Comparison of ENCODE assay signal across 21 cellular contexts in genomic region chr7:7274782-7275181, GRCh38.
DNase-seq lines count a peak whose midpoint lies in the region; ATAC-seq, FAIRE-seq and TF ChIP-seq lines count a peak whose summit lies in the region.
"Had no signal": no experiment of that assay in that cellular context is flagged by ENCODE, and none has a peak within 500 bp of the region (broad histone marks: within the 10 kb centered on the region; RNA-seq: fewer than 3 reads in every experiment).

No MANE protein-coding gene starts in this region.

- H3K9me3 Mint-ChIP-seq in GM23338 = no peaks in the 10 kb centered on the region
- H3K9me3 Mint-ChIP-seq: mesothelial cell of epicardium had no signal

- no peak overlapping the region for H3K27ac ChIP-seq in GM23338 (ENCODE audit: low read depth)
- H3K27ac ChIP-seq in OCI-LY7 (ENCODE audit: low read depth, low read length, poor library complexity, severe bottlenecking) = no peak overlapping the region
- no peak overlapping the region for H3K27ac ChIP-seq in H1 (ENCODE audit: low read depth, low read length)
- no peak overlapping the region for H3K27ac ChIP-seq in effector memory CD4-positive, alpha-beta T cell (ENCODE audit: insufficient read depth, low read length, poor library complexity, severe bottlenecking)
- no peak overlapping the region for H3K27ac ChIP-seq in heart right ventricle
- H3K27ac ChIP-seq: BLaER1 treated with 17β-estradiol and CSF1 and Interleukin-3, amounts not matched to agents 10 nM and 100 nM; testis had no signal

- TF ChIP-seq EP300 in H1 (IDR thresholded peaks at IDR 0.05; ENCODE audit: borderline replicate concordance in 1 of 2, low read depth in 2 of 2, low read length in 2 of 2) = no peak

- no peak overlapping the region for H3K18ac ChIP-seq in H1 (ENCODE audit: extremely low read depth, low read length)

- CTCF ChIA-PET in OCI-LY7 (lab: Charles Lee; ENCODE audit: unreplicated experiment) (no interaction called here), H1 (lab: Charles Lee; ENCODE audit: partially characterized antibody) (interaction anchor here (1.2 to 1.5 kb wide), 2 partner anchors 11 to 321 kb away, joined by 3 to 4 read pairs; no protein-coding TSS in a partner anchor)

- no peak overlapping the region for H2AK5ac ChIP-seq in H1 (ENCODE audit: low read depth, low read length)

- TF ChIP-seq CTCF in GM23338 (conservative IDR thresholded peaks at IDR 0.05; ENCODE audit: low read depth in 2 of 2) (no peak), OCI-LY7 (conservative IDR thresholded peaks at IDR 0.05; ENCODE audit: low read length) (no peak), H1 (IDR thresholded peaks at IDR 0.05; ENCODE audit: control extremely low read depth in 1 of 3, insufficient read depth in 1 of 3, low read depth in 1 of 3, low read length in 3 of 3) (no peak), heart right ventricle (IDR thresholded peaks at IDR 0.05) (no peak)

- H4K20me1 ChIP-seq in GM23338 (replicated peaks; ENCODE audit: insufficient read depth) (no peaks in the 10 kb centered on the region), OCI-LY7 (ENCODE audit: insufficient read depth, low read length) (no peaks in the 10 kb centered on the region), H1 (replicated peaks in 1 of 2; ENCODE audit: control insufficient read depth in 1 of 2, insufficient read depth in 2 of 2, low read length in 2 of 2) (no peaks in the 10 kb centered on the region)
- H4K20me1 ChIP-seq: BLaER1 treated with 17β-estradiol and CSF1 and Interleukin-3, amounts not matched to agents 10 nM and 100 nM had no signal

- no peak overlapping the region for H4K91ac ChIP-seq in H1 (replicated peaks; ENCODE audit: insufficient read length, low read length)

- H3K4me2 ChIP-seq in GM23338 = no peak overlapping the region
- peak overlapping the region; percentile 5; the same call in 1 of the 2 replicates for H3K4me2 ChIP-seq in OCI-LY7 (ENCODE audit: low read length)
- H3K4me2 ChIP-seq in H1 (ENCODE audit: insufficient read depth in 1 of 2, low read depth in 2 of 2, low read length in 2 of 2) = no peak overlapping the region

- H3K4me3 ChIP-seq in GM23338 (no peak overlapping the region), OCI-LY7 (ENCODE audit: low read depth, low read length, poor library complexity, severe bottlenecking) (no peak overlapping the region), H1 (ENCODE audit: extremely low read depth in 1 of 4, insufficient read depth in 2 of 4, low read depth in 3 of 4, low read length in 4 of 4) (no peak overlapping the region), H7 (ENCODE audit: insufficient read depth, low read depth, low read length) (no peak overlapping the region), heart right ventricle (no peak overlapping the region)
- no peak overlapping the region for H3K4me3 ChIP-seq in effector memory CD4-positive, alpha-beta T cell (ENCODE audit: insufficient read depth, low read depth, low read length, poor library complexity, severe bottlenecking)
- H3K4me3 ChIP-seq: BLaER1 treated with 17β-estradiol and CSF1 and Interleukin-3, amounts not matched to agents 10 nM and 100 nM; testis had no signal

- no peak overlapping the region for H3K9ac ChIP-seq in H1 (replicated peaks in 1 of 4; ENCODE audit: extremely low read depth in 1 of 4, low read depth in 3 of 4, low read length in 3 of 4)
- H3K9ac ChIP-seq: BLaER1 treated with 17β-estradiol and CSF1 and Interleukin-3, amounts not matched to agents 10 nM and 100 nM had no signal

- H3K14ac ChIP-seq in H1 (ENCODE audit: insufficient read length) = no peak overlapping the region

- H3K4ac ChIP-seq in H1 (replicated peaks; ENCODE audit: insufficient read length, low read depth, low read length) = no peak overlapping the region

- no peak for TF ChIP-seq POLR2A in H1 (IDR thresholded peaks at IDR 0.05; ENCODE audit: control extremely low read depth in 1 of 2, low read depth in 2 of 2, low read length in 2 of 2)

- H3K79me2 ChIP-seq in GM23338 (replicated peaks; ENCODE audit: insufficient read depth) (no peaks in the 10 kb centered on the region), OCI-LY7 (ENCODE audit: insufficient read depth, low read depth, low read length) (no peaks in the 10 kb centered on the region), H1 (ENCODE audit: control insufficient read depth in 1 of 2, insufficient read depth in 2 of 2, low read length in 2 of 2) (no peaks in the 10 kb centered on the region)

- H3K27me3 ChIP-seq in GM23338 (ENCODE audit: insufficient read depth) (no peaks in the 10 kb centered on the region), H1 (replicated peaks in 1 of 4; ENCODE audit: control insufficient read depth in 3 of 4, extremely low read depth in 1 of 4, insufficient read depth in 3 of 4, low read length in 3 of 4) (no peaks in the 10 kb centered on the region), H7 (ENCODE audit: control insufficient read depth, insufficient read depth, low read length) (no peaks in the 10 kb centered on the region), heart right ventricle (no peaks in the 10 kb centered on the region)
- no peaks in the 10 kb centered on the region for H3K27me3 ChIP-seq in effector memory CD4-positive, alpha-beta T cell (replicated peaks; ENCODE audit: control insufficient read depth, insufficient read depth, low read length, poor library complexity, severe bottlenecking)
- H3K27me3 ChIP-seq: BLaER1 treated with 17β-estradiol and CSF1 and Interleukin-3, amounts not matched to agents 10 nM and 100 nM; testis had no signal

- H3K23me2 ChIP-seq in H1 (ENCODE audit: low read depth, low read length) = no peaks in the 10 kb centered on the region

- peaks cover 3% of the 10 kb centered on the region for H3K27me3 Mint-ChIP-seq in GM23338 (ENCODE audit: insufficient read depth, low read depth, poor library complexity)
- H3K27me3 Mint-ChIP-seq: activated CD8-positive, alpha-beta memory T cell treated with anti-CD3 and anti-CD28 coated beads, Interleukin-2, amount 10 ng/mL, durations not matched to agents 7 days and 5 days had no signal

- H3K4me3 Mint-ChIP-seq in GM23338 = no peak overlapping the region
- H3K4me3 Mint-ChIP-seq: activated CD8-positive, alpha-beta memory T cell treated with anti-CD3 and anti-CD28 coated beads, Interleukin-2, amount 10 ng/mL, durations not matched to agents 7 days and 5 days; mesothelial cell of epicardium had no signal

- ATAC-seq in GM23338 (peak; percentile 65), left colon (no peak), heart right ventricle (no peak)
- ATAC-seq: activated CD8-positive, alpha-beta memory T cell treated with anti-CD3 and anti-CD28 coated beads, Interleukin-2, amount 10 ng/mL, durations not matched to agents 7 days and 5 days; sciatic nerve had no signal

- no peaks in the 10 kb centered on the region for H3K79me1 ChIP-seq in H1 (ENCODE audit: low read depth, low read length)

- H3K4me1 ChIP-seq in GM23338 (ENCODE audit: insufficient read depth) = 0 out of 2 replicates have a peak, but pooled peaks cover 4% of the 10 kb centered on the region
- H3K4me1 ChIP-seq in OCI-LY7 (ENCODE audit: insufficient read depth, low read length, poor library complexity, severe bottlenecking) = peaks cover 11% of the 10 kb centered on the region
- no peaks in the 10 kb centered on the region for H3K4me1 ChIP-seq in H1 (replicated peaks in 1 of 4; ENCODE audit: control insufficient read depth in 3 of 4, insufficient read depth in 4 of 4, low read length in 3 of 4)
- H3K4me1 ChIP-seq in effector memory CD4-positive, alpha-beta T cell (ENCODE audit: control insufficient read depth, insufficient read depth, low read length, poor library complexity, severe bottlenecking) = no peaks in the 10 kb centered on the region
- peaks cover 0 to 3% (median 0%) of the 10 kb centered on the region in 9 donors for H3K4me1 ChIP-seq in heart right ventricle
- H3K4me1 ChIP-seq: testis had no signal

- no peak overlapping the region for H3K23ac ChIP-seq in H1 (ENCODE audit: insufficient read length)

- FAIRE-seq in H1 (lab: Jason Lieb, UNC) = peak; percentile 52
- FAIRE-seq: keratinocyte had no signal

- no peak overlapping the region for H2BK12ac ChIP-seq in H1 (ENCODE audit: low read depth, low read length)

- no peaks in the 10 kb centered on the region for H3F3A ChIP-seq in GM23338 (replicated peaks; ENCODE audit: low read depth)

- H2BK20ac ChIP-seq in H1 (ENCODE audit: low read length) = no peak overlapping the region

- H4K8ac ChIP-seq in H1 (ENCODE audit: extremely low read depth, insufficient read depth, low read length) = no peak overlapping the region

- H2AFZ ChIP-seq in GM23338 (no peak overlapping the region), OCI-LY7 (ENCODE audit: low read length) (no peak overlapping the region; the same call in 1 of the 2 replicates), H1 (ENCODE audit: low read length) (no peak overlapping the region)

- H2BK15ac ChIP-seq in H1 (ENCODE audit: low read length) = no peak overlapping the region

- 52% methylated on average over 3 of the region's 3 CpGs; no CpG with 5 or more reads in 1 of the 2 experiments for WGBS in H1 (ENCODE audit: extremely low coverage in 1 of 2, insufficient coverage in 1 of 2, insufficient read length in 1 of 2, insufficient replicate concordance in 2 of 2, low coverage in 1 of 2, low lambda C conversion rate in 2 of 2, missing lambda C conversion rate in 1 of 2), 2 experiments
- 60 to 63% methylated on average over 3 of the region's 3 CpGs for WGBS in heart right ventricle, 2 donors

- TF ChIP-seq RAD21 in H1 (IDR thresholded peaks at IDR 0.05 in 1 of 2, conservative IDR thresholded peaks at IDR 0.05 in 1 of 2; ENCODE audit: low read depth in 2 of 2, low read length in 2 of 2) = no peak

- H3K36me3 ChIP-seq in GM23338 (ENCODE audit: insufficient read depth) (no peaks in the 10 kb centered on the region), OCI-LY7 (ENCODE audit: insufficient read depth, low read length) (no peaks in the 10 kb centered on the region), H1 (ENCODE audit: control insufficient read depth in 2 of 4, insufficient read depth in 4 of 4, low read length in 3 of 4) (no peaks in the 10 kb centered on the region), H7 (replicated peaks; ENCODE audit: control insufficient read depth, insufficient read depth, low read length) (no peaks in the 10 kb centered on the region), heart right ventricle (no peaks in the 10 kb centered on the region)
- H3K36me3 ChIP-seq in effector memory CD4-positive, alpha-beta T cell (ENCODE audit: control insufficient read depth, insufficient read depth, low read length) = no peaks in the 10 kb centered on the region
- H3K36me3 ChIP-seq: BLaER1 treated with 17β-estradiol and CSF1 and Interleukin-3, amounts not matched to agents 10 nM and 100 nM had no signal

- H3K9me3 ChIP-seq in OCI-LY7 (ENCODE audit: low read length) (no peaks in the 10 kb centered on the region), H1 (ENCODE audit: insufficient read depth in 2 of 2, low read depth in 1 of 2, low read length in 1 of 2) (no peaks in the 10 kb centered on the region), heart right ventricle (no peaks in the 10 kb centered on the region)
- no peaks in the 10 kb centered on the region for H3K9me3 ChIP-seq in effector memory CD4-positive, alpha-beta T cell (ENCODE audit: control insufficient read depth, low read length)
- H3K9me3 ChIP-seq: testis had no signal

- no peak overlapping the region for H2BK5ac ChIP-seq in H1 (ENCODE audit: low read depth, low read length)

- no peaks in the 10 kb centered on the region for H3K36me3 Mint-ChIP-seq in GM23338 (ENCODE audit: low read depth)
- H3K36me3 Mint-ChIP-seq: activated CD8-positive, alpha-beta memory T cell treated with anti-CD3 and anti-CD28 coated beads, Interleukin-2, amount 10 ng/mL, durations not matched to agents 7 days and 5 days; mesothelial cell of epicardium had no signal

- intact Hi-C loops in OCI-LY7 (cut with micrococcal nuclease; ENCODE audit: unreplicated experiment) = no loop called here
- intact Hi-C loops in left colon (cut with DNase I, micrococcal nuclease) = no loop called here
- intact Hi-C loops in heart right ventricle (cut with DNase I) = no loop called here

- no peak overlapping the region for H2BK120ac ChIP-seq in H1 (replicated peaks; ENCODE audit: low read depth, low read length)

- no peak overlapping the region for H4K5ac ChIP-seq in H1 (ENCODE audit: insufficient read length, low read depth, low read length)

- no TSS peak for BruUV-seq in OCI-LY7 (replicated peaks; lab: Mats Ljungman, UMichigan)

- POLR2A ChIA-PET in OCI-LY7 (lab: Charles Lee) (interaction anchor here (0.8 to 1.4 kb wide), 3 partner anchors 8 to 19 kb away, joined by 3 read pairs; no protein-coding TSS in a partner anchor), H1 (lab: Charles Lee; ENCODE audit: partially characterized antibody) (no interaction called here)

- H3K4me1 Mint-ChIP-seq in GM23338 = peaks cover 5% of the 10 kb centered on the region; the same call in 2 of the 3 replicates
- H3K4me1 Mint-ChIP-seq: mesothelial cell of epicardium had no signal

- peaks cover 18% of the 10 kb centered on the region for H3K9me2 ChIP-seq in GM23338 (ENCODE audit: insufficient read depth)
- H3K9me2 ChIP-seq in OCI-LY7 (ENCODE audit: insufficient read depth, low read length) = no peaks in the 10 kb centered on the region

- H3K56ac ChIP-seq in H1 (replicated peaks; ENCODE audit: insufficient read length, low read depth, low read length) = no peak overlapping the region

- no peak overlapping the region; the same call in 1 of the 2 replicates for H3K27ac Mint-ChIP-seq in GM23338
- H3K27ac Mint-ChIP-seq: activated CD8-positive, alpha-beta memory T cell treated with anti-CD3 and anti-CD28 coated beads, Interleukin-2, amount 10 ng/mL, durations not matched to agents 7 days and 5 days; mesothelial cell of epicardium had no signal

- peak; percentile 55 for DNase-seq in GM23338 (ENCODE audit: low spot score)
- DNase-seq in OCI-LY7 (ENCODE audit: low spot score) = no peak
- no peak for DNase-seq in H1 (ENCODE audit: low read depth in 1 of 2, low spot score in 2 of 2)
- DNase-seq in kidney tubule cell (ENCODE audit: low spot score) = peak; percentile 64
- no peak for DNase-seq in H7
- DNase-seq in left colon = no peak
- no peak for DNase-seq in effector memory CD4-positive, alpha-beta T cell
- no peak for DNase-seq in heart right ventricle
- DNase-seq: activated CD4-positive, CD25-positive, alpha-beta regulatory T cell treated with anti-CD3 and anti-CD28 coated beads, Interleukin-2, amount 50 U/mL, for 72 hours; activated CD8-positive, alpha-beta memory T cell treated with anti-CD3 and anti-CD28 coated beads, Interleukin-2, amount 10 ng/mL, durations not matched to agents 7 days and 5 days; activated effector memory CD4-positive, alpha-beta T cell treated with anti-CD3 and anti-CD28 coated beads, Interleukin-2, amount 50 U/mL, for 16 hours; MM.1S; NCI-H1930; NCI-H774; stimulated activated CD4-positive, alpha-beta T cell treated with anti-CD3 and anti-CD28 coated beads, Interleukin-4, amount 100 ng/mL, for 1 hour; stimulated activated CD8-positive, alpha-beta memory T cell treated with anti-CD3 and anti-CD28 coated beads, Interleukin-4, amount 100 ng/mL, for 48 hours; testis had no signal

Comparison
In these comparisons a context has a peak if more than half of its experiments do, and no peak if none do; other contexts are left out.
1. DNase-seq: peak in GM23338 (single experiment) and kidney tubule cell (single experiment); none in OCI-LY7 (single experiment), H1 (0 of 2), H7 (single experiment), left colon (0 of 2), effector memory CD4-positive, alpha-beta T cell (0 of 3) and heart right ventricle (0 of 2).